21 cellular contexts compared by ENCODE assay signal in the genomic region with DNA sequence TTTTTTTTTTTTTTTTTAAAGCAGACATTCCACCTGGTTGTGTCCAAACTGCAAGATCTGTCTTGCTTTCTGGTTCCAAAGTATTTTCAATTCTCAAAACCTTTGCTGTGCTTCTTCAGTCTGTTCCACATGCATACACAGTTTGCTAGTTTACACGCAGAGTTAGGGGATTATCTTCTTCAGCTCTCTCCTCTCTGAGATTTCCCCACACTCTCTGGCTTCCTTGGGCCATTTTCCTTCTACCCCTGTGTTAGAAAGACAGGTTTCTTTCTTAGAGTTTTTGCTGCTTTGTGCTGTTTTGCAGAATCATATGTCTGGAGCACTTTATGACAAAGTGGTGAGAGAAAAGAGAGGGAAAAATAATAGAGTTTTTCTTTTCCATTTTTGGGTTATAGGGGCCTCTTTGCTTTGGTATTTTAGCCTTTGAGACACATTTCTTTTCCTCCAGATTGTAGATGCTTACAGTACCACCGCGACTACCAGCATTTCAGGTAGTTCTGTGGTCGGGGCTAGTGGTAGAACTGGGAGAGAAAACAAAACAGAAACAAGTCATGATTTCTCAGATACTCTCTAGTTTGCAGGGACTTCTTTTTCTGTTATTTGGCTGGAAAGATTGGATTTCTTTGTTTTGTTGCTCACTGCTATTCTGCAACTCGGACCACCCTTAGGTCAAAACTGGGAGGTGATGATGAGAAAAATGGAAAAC.
DNase-seq lines count a peak whose midpoint lies in the region; ATAC-seq and TF ChIP-seq lines count a peak whose summit lies in the region.
"Had no signal": no experiment of that assay in that cellular context is flagged by ENCODE, and none has a peak within 500 bp of the region (broad histone marks: within the 10 kb centered on the region; RNA-seq: fewer than 3 reads in every experiment).

No MANE protein-coding gene starts in this region.

- DNase-seq in natural killer cell, result no peak
- DNase-seq in natural killer cell treated with Interleukin-12 subunit alpha and Interleukin-12 subunit beta and Interleukin-15 and Interleukin-18, amount 100 ng/mL, for 72 hours (ENCODE audit: low spot score), result no peak
- DNase-seq in HK-2 (ENCODE audit: unreplicated experiment), result no peak
- no peak for DNase-seq in DMS153 (lab: John Stamatoyannopoulos, UW)
- no peak for DNase-seq in CD4-positive, alpha-beta memory T cell
- DNase-seq in HuH-7.5 (ENCODE audit: low spot score), result no peak
- DNase-seq: activated CD4-positive, alpha-beta T cell treated with anti-CD3 and anti-CD28 coated beads, Interleukin-2, amount 50 U/mL, for 4 hours; aorta; GDM1; GM23248; head of caudate nucleus; NCI-H2081; NCI-H748 treated with DMSO at 0.1 percent for 48 hours; nucleus accumbens; stimulated activated naive B cell treated with anti-CD40 and anti-IgM and Interleukin-4, amounts not matched to agents 10 μg/mL and 1 μg/mL and 100 μg/mL, for 72 hours had no signal

- CTCF ChIA-PET in CD4-positive, alpha-beta memory T cell (lab: Charles Lee; ENCODE audit: partially characterized antibody), result no interaction called here

- intact Hi-C loops in natural killer cell (cut with micrococcal nuclease), result no loop called here
- intact Hi-C loops in CD4-positive, alpha-beta memory T cell (cut with micrococcal nuclease), result no loop called here

- peaks cover 14% of the 10 kb centered on the region for H3K36me3 ChIP-seq in CD4-positive, alpha-beta memory T cell (ENCODE audit: insufficient read depth, low read length)

- POLR2A ChIA-PET in CD4-positive, alpha-beta memory T cell (lab: Charles Lee; ENCODE audit: partially characterized antibody), result no interaction called here

- peak overlapping the region; percentile 35 to 63 for H3K27ac Mint-ChIP-seq in natural killer cell
- peak overlapping the region in 1 of 2 donors; percentile 1 for H3K27ac Mint-ChIP-seq in natural killer cell treated with Interleukin-12 subunit alpha and Interleukin-12 subunit beta and Interleukin-15 and Interleukin-18, amount 100 ng/mL, for 72 hours
- peak overlapping the region in 3 of 7 donors; percentile 8 to 56 (median 44) for H3K27ac Mint-ChIP-seq in CD4-positive, alpha-beta memory T cell
- H3K27ac Mint-ChIP-seq: activated T-helper 17 cell treated with anti-CD3 and anti-CD28 coated beads, Interleukin-2, amount 50 U/mL, for 72 hours; dendritic cell treated with granulocyte-macrophage colony-stimulating factor and Interleukin-4, amounts not matched to agents 40 ng/mL and 50 ng/mL, for 4 days; T-helper 2 cell treated with Interferon-gamma antibody and Interleukin-4, amounts not matched to agents 5 μg/mL and 100 μg/mL, for 36 hours had no signal

- no peaks in the 10 kb centered on the region for H3K36me3 Mint-ChIP-seq in natural killer cell
- H3K36me3 Mint-ChIP-seq in natural killer cell treated with Interleukin-12 subunit alpha and Interleukin-12 subunit beta and Interleukin-15 and Interleukin-18, amount 100 ng/mL, for 72 hours, result peaks cover 16% of the 10 kb centered on the region
- H3K36me3 Mint-ChIP-seq in CD4-positive, alpha-beta memory T cell, result peaks cover 43 to 48% of the 10 kb centered on the region in 2 donors

- H3K4me3 ChIP-seq in CD4-positive, alpha-beta memory T cell (ENCODE audit: low read length in 2 of 2), result no peak overlapping the region
- H3K4me3 ChIP-seq: GM23248 had no signal

- no peaks in the 10 kb centered on the region for H3K4me1 ChIP-seq in CD4-positive, alpha-beta memory T cell (ENCODE audit: insufficient read depth, low read length)

- no peak overlapping the region for H3K27ac ChIP-seq in CD4-positive, alpha-beta memory T cell (ENCODE audit: low read depth, low read length)
- H3K27ac ChIP-seq: GM23248 had no signal

- H3K27me3 ChIP-seq in CD4-positive, alpha-beta memory T cell (ENCODE audit: insufficient read depth, low read length), result no peaks in the 10 kb centered on the region

- no peaks in the 10 kb centered on the region for H3K9me3 Mint-ChIP-seq in natural killer cell
- no peaks in the 10 kb centered on the region for H3K9me3 Mint-ChIP-seq in natural killer cell treated with Interleukin-12 subunit alpha and Interleukin-12 subunit beta and Interleukin-15 and Interleukin-18, amount 100 ng/mL, for 72 hours
- H3K9me3 Mint-ChIP-seq in CD4-positive, alpha-beta memory T cell, result peaks cover 0 to 2% (median 0%) of the 10 kb centered on the region in 8 donors
- H3K9me3 Mint-ChIP-seq: activated T-helper 17 cell treated with anti-CD3 and anti-CD28 coated beads, Interleukin-2, amount 50 U/mL, for 72 hours had no signal

- no peaks in the 10 kb centered on the region for H3K27me3 Mint-ChIP-seq in natural killer cell (ENCODE audit: low read depth in 2 of 2)
- no peaks in the 10 kb centered on the region for H3K27me3 Mint-ChIP-seq in natural killer cell treated with Interleukin-12 subunit alpha and Interleukin-12 subunit beta and Interleukin-15 and Interleukin-18, amount 100 ng/mL, for 72 hours
- H3K27me3 Mint-ChIP-seq in CD4-positive, alpha-beta memory T cell, result no peaks in the 10 kb centered on the region
- H3K27me3 Mint-ChIP-seq: activated T-helper 17 cell treated with anti-CD3 and anti-CD28 coated beads, Interleukin-2, amount 50 U/mL, for 72 hours; dendritic cell treated with granulocyte-macrophage colony-stimulating factor and Interleukin-4, amounts not matched to agents 40 ng/mL and 50 ng/mL, for 4 days; stimulated activated naive B cell treated with anti-CD40 and anti-IgM and Interleukin-4, amounts not matched to agents 10 μg/mL and 1 μg/mL and 100 μg/mL, for 72 hours had no signal

- no peak for ATAC-seq in natural killer cell
- ATAC-seq in natural killer cell treated with Interleukin-12 subunit alpha and Interleukin-12 subunit beta and Interleukin-15 and Interleukin-18, amount 100 ng/mL, for 72 hours, result no peak
- ATAC-seq in HG02610 (IDR thresholded peaks at IDR 0.05; ENCODE audit: unreplicated experiment), result peak; percentile 72
- peak; percentile 67 for ATAC-seq in HG03460 (IDR thresholded peaks at IDR 0.05; ENCODE audit: unreplicated experiment)
- ATAC-seq: activated T-helper 17 cell treated with anti-CD3 and anti-CD28 coated beads, Interleukin-2, amount 50 U/mL, for 72 hours; esophagus mucosa; stimulated activated naive B cell treated with anti-CD40 and anti-IgM and Interleukin-4, amounts not matched to agents 10 μg/mL and 1 μg/mL and 100 μg/mL, for 72 hours had no signal

- no peaks in the 10 kb centered on the region for H3K9me3 ChIP-seq in CD4-positive, alpha-beta memory T cell (ENCODE audit: control insufficient read depth in 1 of 2, low read length in 2 of 2)

- no peak overlapping the region for H3K4me3 Mint-ChIP-seq in natural killer cell
- no peak overlapping the region for H3K4me3 Mint-ChIP-seq in natural killer cell treated with Interleukin-12 subunit alpha and Interleukin-12 subunit beta and Interleukin-15 and Interleukin-18, amount 100 ng/mL, for 72 hours
- no peak overlapping the region for H3K4me3 Mint-ChIP-seq in CD4-positive, alpha-beta memory T cell
- H3K4me3 Mint-ChIP-seq: activated T-helper 17 cell treated with anti-CD3 and anti-CD28 coated beads, Interleukin-2, amount 50 U/mL, for 72 hours; dendritic cell treated with granulocyte-macrophage colony-stimulating factor and Interleukin-4, amounts not matched to agents 40 ng/mL and 50 ng/mL, for 4 days; stimulated activated naive B cell treated with anti-CD40 and anti-IgM and Interleukin-4, amounts not matched to agents 10 μg/mL and 1 μg/mL and 100 μg/mL, for 72 hours; T-helper 2 cell treated with Interferon-gamma antibody and Interleukin-4, amounts not matched to agents 5 μg/mL and 100 μg/mL, for 36 hours had no signal

- TF ChIP-seq CTCF in natural killer cell (IDR thresholded peaks at IDR 0.05), result no peak

- H3K4me1 Mint-ChIP-seq in natural killer cell, result peaks cover 11 to 33% of the 10 kb centered on the region in 2 donors
- peaks cover 11 to 29% of the 10 kb centered on the region in 2 donors for H3K4me1 Mint-ChIP-seq in natural killer cell treated with Interleukin-12 subunit alpha and Interleukin-12 subunit beta and Interleukin-15 and Interleukin-18, amount 100 ng/mL, for 72 hours (ENCODE audit: low read depth in 2 of 2)
- peaks cover 0 to 13% (median 6%) of the 10 kb centered on the region in 4 donors for H3K4me1 Mint-ChIP-seq in CD4-positive, alpha-beta memory T cell

Comparison
In these comparisons a context has a peak if more than half of its experiments do, and no peak if none do; other contexts are left out.
1. ATAC-seq: peak in HG02610 (single experiment) and HG03460 (single experiment); none in natural killer cell (0 of 3) and natural killer cell treated with Interleukin-12 subunit alpha and Interleukin-12 subunit beta and Interleukin-15 and Interleukin-18, amount 100 ng/mL, for 72 hours (0 of 2).